In genomic region chr4:64305565-64306254, GRCh38 we compare ENCODE assay signal across 17 cellular contexts.
DNase-seq lines count a peak whose midpoint lies in the region; ATAC-seq and TF ChIP-seq lines count a peak whose summit lies in the region.
"Had no signal": no experiment of that assay in that cellular context is flagged by ENCODE, and none has a peak within 500 bp of the region (broad histone marks: within the 10 kb centered on the region; RNA-seq: fewer than 3 reads in every experiment).

No MANE protein-coding gene starts in this region.

- H3K4me3 Mint-ChIP-seq in neural progenitor cell (no peak overlapping the region), endodermal cell (no peak overlapping the region)
- H3K4me3 Mint-ChIP-seq: T-helper 17 cell had no signal

- 40 to 92% methylated on average over 1 of the region's 1 CpG for WGBS in endodermal cell (ENCODE audit: insufficient coverage in 1 of 2, insufficient read length in 1 of 2), 2 experiments

- TF ChIP-seq CTCF in left ventricle myocardium inferior (IDR thresholded peaks at IDR 0.05; ENCODE audit: borderline replicate concordance) (no peak), neural progenitor cell (IDR thresholded peaks at IDR 0.05) (no peak), endodermal cell (conservative IDR thresholded peaks at IDR 0.05) (no peak)

- H3K9me3 Mint-ChIP-seq in neural progenitor cell, result peaks cover 2% of the 10 kb centered on the region
- peaks cover 16% of the 10 kb centered on the region for H3K9me3 Mint-ChIP-seq in endodermal cell

- H3K4me3 ChIP-seq in left ventricle myocardium inferior, result no peak overlapping the region
- no peak overlapping the region for H3K4me3 ChIP-seq in neural progenitor cell
- H3K4me3 ChIP-seq in endodermal cell (ENCODE audit: low read length), result no peak overlapping the region

- H3K4me1 Mint-ChIP-seq in neural progenitor cell, result no peaks in the 10 kb centered on the region
- H3K4me1 Mint-ChIP-seq in endodermal cell, result no peaks in the 10 kb centered on the region
- H3K4me1 Mint-ChIP-seq: T-helper 17 cell had no signal

- peak overlapping the region; percentile 29 for H2AFZ ChIP-seq in neural progenitor cell (replicated peaks)

- ATAC-seq in Right ventricle myocardium inferior (no peak), HG02798 (IDR thresholded peaks at IDR 0.05; ENCODE audit: poor library complexity, unreplicated experiment) (peak; percentile 55), GM19351 (IDR thresholded peaks at IDR 0.05; ENCODE audit: unreplicated experiment) (no peak), GM19324 (IDR thresholded peaks at IDR 0.05; ENCODE audit: low FRiP score, unreplicated experiment) (no peak)
- ATAC-seq: HepG2, T-helper 17 cell had no signal

- H3K9ac ChIP-seq in neural progenitor cell (no peak overlapping the region), endodermal cell (ENCODE audit: extremely low read depth, low read length, poor library complexity, severe bottlenecking) (no peak overlapping the region)

- H3K36me3 ChIP-seq in left ventricle myocardium inferior (peaks cover 56% of the 10 kb centered on the region), neural progenitor cell (no peaks in the 10 kb centered on the region), endodermal cell (ENCODE audit: control insufficient read depth, insufficient read depth, low read length) (no peaks in the 10 kb centered on the region)

- no peak overlapping the region for H3K27ac Mint-ChIP-seq in neural progenitor cell
- H3K27ac Mint-ChIP-seq in endodermal cell, result no peak overlapping the region
- H3K27ac Mint-ChIP-seq: T-helper 17 cell had no signal

- H4K20me1 ChIP-seq in neural progenitor cell (ENCODE audit: low read depth), result no peaks in the 10 kb centered on the region

- no peaks in the 10 kb centered on the region for H3K79me2 ChIP-seq in neural progenitor cell (ENCODE audit: low read depth)

- H3K27ac ChIP-seq in left ventricle myocardium inferior (replicated peaks), result peak overlapping the region; percentile 12
- no peak overlapping the region for H3K27ac ChIP-seq in neural progenitor cell
- no peak overlapping the region for H3K27ac ChIP-seq in endodermal cell (ENCODE audit: low read depth, low read length)

- H3K4me2 ChIP-seq in neural progenitor cell, result no peak overlapping the region

- no peak for DNase-seq in left ventricle myocardium inferior
- no peak for DNase-seq in Right ventricle myocardium inferior (ENCODE audit: missing footprints)
- DNase-seq in OCI-M1 (lab: John Stamatoyannopoulos, UW), result peak; percentile 42
- no peak for DNase-seq in neural progenitor cell (ENCODE audit: low spot score)
- no peak for DNase-seq in endodermal cell
- DNase-seq: C1 segment of cervical spinal cord, H7, NCI-H1105, NCI-H1694, NCI-H2107, NCI-H226, NCI-H524 treated with DMSO at 0.1 percent for 48 hours, T-helper 17 cell had no signal

- H3K27me3 ChIP-seq in left ventricle myocardium inferior (ENCODE audit: low read depth) (no peaks in the 10 kb centered on the region), neural progenitor cell (no peaks in the 10 kb centered on the region), endodermal cell (ENCODE audit: control insufficient read depth, insufficient read depth, low read length, poor library complexity, severe bottlenecking) (no peaks in the 10 kb centered on the region)

- H3K4me1 ChIP-seq in left ventricle myocardium inferior (no peaks in the 10 kb centered on the region), neural progenitor cell (no peaks in the 10 kb centered on the region), endodermal cell (ENCODE audit: control insufficient read depth, insufficient read depth, low read length) (no peaks in the 10 kb centered on the region)

- peaks cover 2% of the 10 kb centered on the region for H3K27me3 Mint-ChIP-seq in neural progenitor cell (ENCODE audit: insufficient read depth, low read depth)
- H3K27me3 Mint-ChIP-seq in endodermal cell (ENCODE audit: insufficient read depth), result no peaks in the 10 kb centered on the region
- H3K27me3 Mint-ChIP-seq: T-helper 17 cell had no signal

- H3F3A ChIP-seq in neural progenitor cell (ENCODE audit: low read depth), result no peaks in the 10 kb centered on the region

- intact Hi-C loops in left ventricle myocardium inferior (cut with micrococcal nuclease), result no loop called here
- intact Hi-C loops in Right ventricle myocardium inferior (cut with DNase I), result no loop called here

- H3K9me3 ChIP-seq in left ventricle myocardium inferior (replicated peaks) (peaks cover 17% of the 10 kb centered on the region), neural progenitor cell (ENCODE audit: low read depth) (no peaks in the 10 kb centered on the region), endodermal cell (ENCODE audit: control insufficient read depth, low read length) (peaks cover 16% of the 10 kb centered on the region)

- H3K36me3 Mint-ChIP-seq in neural progenitor cell (no peaks in the 10 kb centered on the region), endodermal cell (ENCODE audit: low read depth) (no peaks in the 10 kb centered on the region)
